Comparison of ENCODE assay signal across 8 cellular contexts in genomic region chr15:39582286-39582976, GRCh38. TPM values are rescaled to one million over a fixed set of nuclear protein-coding genes. Genes with fewer than 3 reads are reported as not detected.
DNase-seq lines count a peak whose midpoint lies in the region; ATAC-seq and TF ChIP-seq lines count a peak whose summit lies in the region.

No MANE protein-coding gene starts in this region.

- peaks cover 6% of the 10 kb centered on the region for H3K36me3 Mint-ChIP-seq in T-helper 17 cell (ENCODE audit: low read depth)
- H3K36me3 Mint-ChIP-seq in natural killer cell treated with Interleukin-12 subunit alpha and Interleukin-12 subunit beta and Interleukin-15 and Interleukin-18, amount 100 ng/mL, for 72 hours, result no peaks in the 10 kb centered on the region

- peak overlapping the region; percentile 91 for H3K4me3 Mint-ChIP-seq in T-helper 17 cell
- H3K4me3 Mint-ChIP-seq in natural killer cell treated with Interleukin-12 subunit alpha and Interleukin-12 subunit beta and Interleukin-15 and Interleukin-18, amount 100 ng/mL, for 72 hours, result peak overlapping the region; percentile 87

- DNase-seq in ACHN (peak; percentile 34), T-helper 17 cell (no peak), fibroblast of the aortic adventitia (ENCODE audit: low read depth) (peak; percentile 47), iPS-NIHi11 (ENCODE audit: low spot score) (no peak), GM10266 (ENCODE audit: extremely low spot score) (no peak)
- no peak for DNase-seq in natural killer cell treated with Interleukin-12 subunit alpha and Interleukin-12 subunit beta and Interleukin-15 and Interleukin-18, amount 100 ng/mL, for 72 hours (ENCODE audit: low spot score)
- DNase-seq in activated CD4-positive, alpha-beta T cell treated with anti-CD3 and anti-CD28 coated beads, Interleukin-2, amount 50 U/mL, for 4 hours, result no peak

- peaks cover 26% of the 10 kb centered on the region for H3K4me1 Mint-ChIP-seq in T-helper 17 cell
- H3K4me1 Mint-ChIP-seq in natural killer cell treated with Interleukin-12 subunit alpha and Interleukin-12 subunit beta and Interleukin-15 and Interleukin-18, amount 100 ng/mL, for 72 hours (ENCODE audit: low read depth in 2 of 2), result peaks cover 25 to 33% of the 10 kb centered on the region in 2 donors

- no peaks in the 10 kb centered on the region for H3K9me3 Mint-ChIP-seq in natural killer cell treated with Interleukin-12 subunit alpha and Interleukin-12 subunit beta and Interleukin-15 and Interleukin-18, amount 100 ng/mL, for 72 hours

- ATAC-seq in T-helper 17 cell (no peak), GM19324 (IDR thresholded peaks at IDR 0.05; ENCODE audit: low FRiP score, unreplicated experiment) (no peak)
- ATAC-seq in natural killer cell treated with Interleukin-12 subunit alpha and Interleukin-12 subunit beta and Interleukin-15 and Interleukin-18, amount 100 ng/mL, for 72 hours, result no peak

- H3K9me3 ChIP-seq in T-helper 17 cell (ENCODE audit: control insufficient read depth, low read length, poor library complexity, severe bottlenecking), result no peaks in the 10 kb centered on the region

- peaks cover 19% of the 10 kb centered on the region for H3K27me3 Mint-ChIP-seq in T-helper 17 cell
- H3K27me3 Mint-ChIP-seq in natural killer cell treated with Interleukin-12 subunit alpha and Interleukin-12 subunit beta and Interleukin-15 and Interleukin-18, amount 100 ng/mL, for 72 hours, result peaks cover 4 to 23% of the 10 kb centered on the region in 2 donors

- peak overlapping the region; percentile 77 for H3K4me3 ChIP-seq in fibroblast of the aortic adventitia (ENCODE audit: low read depth, low read length)

- in situ Hi-C loops in ACHN (cut with HindIII; ENCODE audit: low pct_ligation_motif_present, low pct_unique_long_range_greater_than_20kb, low sequenced_read_pairs), result no loop called here

- H3K27ac Mint-ChIP-seq in T-helper 17 cell, result peak overlapping the region; percentile 78
- no peak overlapping the region for H3K27ac Mint-ChIP-seq in natural killer cell treated with Interleukin-12 subunit alpha and Interleukin-12 subunit beta and Interleukin-15 and Interleukin-18, amount 100 ng/mL, for 72 hours

- TF ChIP-seq CTCF in fibroblast of the aortic adventitia (IDR thresholded peaks at IDR 0.05; ENCODE audit: insufficient read depth, low read length) (no peak), GM10266 (IDR thresholded peaks at IDR 0.05; ENCODE audit: control insufficient read depth, insufficient read depth, low read depth, missing control alignments) (no peak)

RNA-seq across cellular contexts. Expression of gene THBS1, which starts 1.6 kb away (rescaled TPM):
- total RNA-seq in T-helper 17 cell (10 to 100 TPM; 13.0 to 99.9 TPM), fibroblast of the aortic adventitia (ENCODE audit: low replicate concordance) (141 and 353 TPM in 2 replicates)
- under 1 TPM; 0.31 to 0.38 TPM for total RNA-seq in natural killer cell treated with Interleukin-12 subunit alpha and Interleukin-12 subunit beta and Interleukin-15 and Interleukin-18, amount 100 ng/mL, for 72 hours

Comparison
In these comparisons a context has a peak if more than half of its experiments do, and no peak if none do; other contexts are left out.
1. DNase-seq: peak in ACHN (single experiment) and fibroblast of the aortic adventitia (single experiment); none in T-helper 17 cell (0 of 3), natural killer cell treated with Interleukin-12 subunit alpha and Interleukin-12 subunit beta and Interleukin-15 and Interleukin-18, amount 100 ng/mL, for 72 hours (single experiment), iPS-NIHi11 (single experiment), activated CD4-positive, alpha-beta T cell treated with anti-CD3 and anti-CD28 coated beads, Interleukin-2, amount 50 U/mL, for 4 hours (0 of 2) and GM10266 (single experiment).
2. RNA of gene THBS1, which starts 1.6 kb away (total RNA-seq): 141 to 353 TPM in fibroblast of the aortic adventitia and 13.0 to 99.9 TPM in T-helper 17 cell; 0.31 to 0.38 TPM in natural killer cell treated with Interleukin-12 subunit alpha and Interleukin-12 subunit beta and Interleukin-15 and Interleukin-18, amount 100 ng/mL, for 72 hours; every median in the first group is over 10 times any median in the second.